18 cellular contexts compared by ENCODE assay signal in genomic region chr11:92738281-92738680, GRCh38.
"Had no signal": no experiment of that assay in that cellular context is flagged by ENCODE, and none has a peak within 500 bp of the region (broad histone marks: within the 10 kb centered on the region; RNA-seq: fewer than 3 reads in every experiment).

No MANE protein-coding gene starts in this region.

- H3K9me3 ChIP-seq: esophagus muscularis mucosa, heart right ventricle, right atrium auricular region, tibial artery, upper lobe of right lung, vagina had no signal

- H3K4me1 ChIP-seq: heart right ventricle, right atrium auricular region, upper lobe of right lung, vagina had no signal

- H3K27me3 ChIP-seq: esophagus muscularis mucosa, heart right ventricle, right atrium auricular region, tibial artery, upper lobe of right lung, vagina had no signal

- H3K9me3 Mint-ChIP-seq: nephron had no signal

- H3K4me1 Mint-ChIP-seq: naive B cell; stimulated activated effector memory CD8-positive, alpha-beta T cell treated with anti-CD3 and anti-CD28 coated beads, Interleukin-12 subunit alpha, Interleukin-12 subunit beta, amount 100 ng/mL, for 72 hours had no signal

- H3K27ac ChIP-seq: epithelial cell of prostate, esophagus muscularis mucosa, heart right ventricle, right atrium auricular region, tibial artery, upper lobe of right lung, vagina had no signal

- H3K4me3 Mint-ChIP-seq: effector memory CD8-positive, alpha-beta T cell; naive B cell; nephron; stimulated activated effector memory CD8-positive, alpha-beta T cell treated with anti-CD3 and anti-CD28 coated beads, Interleukin-12 subunit alpha, Interleukin-12 subunit beta, amount 100 ng/mL, for 72 hours had no signal

- H3K27me3 Mint-ChIP-seq: effector memory CD8-positive, alpha-beta T cell; naive B cell had no signal

- H3K27ac Mint-ChIP-seq: effector memory CD8-positive, alpha-beta T cell; naive B cell; stimulated activated effector memory CD8-positive, alpha-beta T cell treated with anti-CD3 and anti-CD28 coated beads, Interleukin-12 subunit alpha, Interleukin-12 subunit beta, amount 100 ng/mL, for 72 hours had no signal

- H3K4me3 ChIP-seq: esophagus muscularis mucosa, heart right ventricle, right atrium auricular region, smooth muscle cell, tibial artery, upper lobe of right lung, vagina had no signal

- H3K36me3 ChIP-seq: esophagus muscularis mucosa, heart right ventricle, right atrium auricular region, tibial artery, upper lobe of right lung, vagina had no signal

- DNase-seq: effector memory CD8-positive, alpha-beta T cell; heart right ventricle; hypothalamus; kidney glomerular epithelial cell; mesendoderm; naive B cell; stimulated activated CD4-positive, alpha-beta T cell treated with anti-CD3 and anti-CD28 coated beads, Interleukin-4, amount 100 ng/mL, for 1 hour; stimulated activated CD8-positive, alpha-beta memory T cell treated with anti-CD3 and anti-CD28 coated beads, Interleukin-4, amount 100 ng/mL, for 48 hours; stimulated activated naive CD8-positive, alpha-beta T cell treated with anti-CD3 and anti-CD28 coated beads, Interleukin-15, Interleukin-2, amounts not matched to agents 100 U/mL and 50 U/mL, for 24 hours; tibial artery; upper lobe of right lung had no signal

- H3K4me2 ChIP-seq: smooth muscle cell had no signal

- H3K36me3 Mint-ChIP-seq: naive B cell; stimulated activated effector memory CD8-positive, alpha-beta T cell treated with anti-CD3 and anti-CD28 coated beads, Interleukin-12 subunit alpha, Interleukin-12 subunit beta, amount 100 ng/mL, for 72 hours had no signal
